Comparison of ENCODE assay signal across 28 cellular contexts in genomic region chr16:1518626-1519135, GRCh38. TPM values are rescaled to one million over a fixed set of nuclear protein-coding genes. Genes with fewer than 3 reads are reported as not detected.
"Had no signal": no experiment of that assay in that cellular context is flagged by ENCODE, and none has a peak within 500 bp of the region (broad histone marks: within the 10 kb centered on the region; RNA-seq: fewer than 3 reads in every experiment).

No MANE protein-coding gene starts in this region.

- H3K4me3 ChIP-seq: colonic mucosa, neural progenitor cell, ovary, psoas muscle, right lobe of liver, smooth muscle cell, tibial artery, vagina had no signal

- DNase-seq: activated CD4-positive, alpha-beta T cell treated with anti-CD3 and anti-CD28 coated beads for 48 hours; activated CD4-positive, CD25-positive, alpha-beta regulatory T cell; activated CD8-positive, alpha-beta T cell treated with anti-CD3 and anti-CD28 coated beads, Interleukin-2, amount 10 ng/mL, durations not matched to agents 7 days and 5 days; activated naive CD4-positive, alpha-beta T cell treated with Interleukin-2 at 50 U/mL for 16 hours; activated naive CD8-positive, alpha-beta T cell treated with anti-CD3 and anti-CD28 coated beads, Interleukin-2, amount 10 ng/mL, durations not matched to agents 7 days and 5 days; activated T-cell treated with anti-CD3 and anti-CD28 coated beads, Interleukin-2, amount 50 U/mL, for 24 hours; amygdala; colonic mucosa; foreskin melanocyte; glutamatergic neuron; hypothalamus; islet precursor cell; mammary epithelial cell; ovary; psoas muscle; right lobe of liver; stimulated activated CD4-positive, alpha-beta T cell treated with anti-CD3 and anti-CD28 coated beads, Interleukin-4, amount 100 ng/mL, for 1 hour; stimulated activated naive CD4-positive, alpha-beta T cell; substantia nigra; T-helper 1 cell; T-helper 9 cell; tibial artery had no signal

- ATAC-seq: activated CD8-positive, alpha-beta T cell treated with anti-CD3 and anti-CD28 coated beads, Interleukin-2, amount 10 ng/mL, durations not matched to agents 7 days and 5 days had no signal

- H3K4me1 ChIP-seq: colonic mucosa, neural progenitor cell, psoas muscle, right lobe of liver, tibial artery, vagina had no signal

- H3K9me3 ChIP-seq: colonic mucosa, ovary, psoas muscle, right lobe of liver, tibial artery, vagina had no signal

- H3K36me3 ChIP-seq: colonic mucosa, neural progenitor cell, ovary, right lobe of liver had no signal

- H3K4me2 ChIP-seq: neural progenitor cell, smooth muscle cell had no signal

- H3K27me3 ChIP-seq: colonic mucosa, neural progenitor cell, ovary, right lobe of liver, tibial artery, vagina had no signal

- H3K27ac ChIP-seq: colonic mucosa, neural progenitor cell, ovary, psoas muscle, right lobe of liver, tibial artery, vagina had no signal

RNA-seq across cellular contexts. Expression of gene TMEM204, which starts 14.8 kb away (rescaled TPM):
- total RNA-seq: epithelial cell of proximal tubule had no signal

RNA-seq across cellular contexts. Expression of gene PTX4, which starts 29.9 kb away (rescaled TPM):
- total RNA-seq: activated CD8-positive, alpha-beta T cell treated with anti-CD3 and anti-CD28 coated beads, Interleukin-2, amount 10 ng/mL, durations not matched to agents 7 days and 5 days; activated naive CD8-positive, alpha-beta T cell treated with anti-CD3 and anti-CD28 coated beads, Interleukin-2, amount 10 ng/mL, durations not matched to agents 7 days and 5 days; activated T-helper 2 cell treated with anti-CD3 and anti-CD28 coated beads, Interferon-gamma antibody, Interleukin-2, Interleukin-4, amounts not matched to agents 10 μg/mL and 5 μg/mL and 100 μg/mL, durations not matched to agents 14 hours and 24 hours and 36 hours; colonic mucosa; epithelial cell of proximal tubule; mammary epithelial cell; myocyte; right lobe of liver; smooth muscle cell; vagina had no signal
- polyA plus RNA-seq: mammary epithelial cell, smooth muscle cell had no signal
